ENCODE assay signal across 1 cellular context in the genomic region with DNA sequence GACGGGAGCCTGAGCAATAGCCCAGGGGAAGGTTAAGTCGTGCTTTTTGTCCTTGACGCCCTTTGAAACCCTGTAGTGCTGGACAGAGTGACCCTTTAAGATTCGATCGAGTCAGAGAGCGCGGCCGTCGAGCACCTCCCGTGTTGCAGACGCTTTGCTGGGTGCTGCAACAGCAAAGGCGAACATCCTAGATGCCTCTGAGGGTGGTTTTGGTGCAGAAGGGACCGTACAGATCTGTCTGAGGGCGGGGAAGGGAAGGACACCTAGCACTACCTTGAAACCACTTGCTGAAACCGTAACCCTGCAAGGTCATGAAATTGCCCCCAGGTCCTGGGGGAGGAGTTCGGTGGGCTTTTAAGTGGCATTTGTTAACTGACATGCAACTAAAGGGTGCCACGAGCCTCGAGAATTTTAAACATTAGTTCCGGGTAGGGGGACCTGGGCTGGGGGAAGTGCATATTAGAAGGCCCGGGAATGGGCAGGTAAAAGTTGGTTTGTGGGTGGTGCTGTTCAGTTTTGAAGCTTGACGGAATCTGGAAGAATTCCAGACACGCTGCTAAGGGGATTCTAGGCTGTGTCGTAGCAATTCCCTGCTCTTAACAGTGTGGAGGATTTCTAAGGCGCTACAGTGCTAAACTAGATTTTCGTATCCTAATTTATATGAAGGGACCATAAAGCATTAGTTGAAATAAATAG.
TF ChIP-seq lines count a peak whose summit lies in the region.

No MANE protein-coding gene starts in this region.

TF ChIP-seq in GM23338, 12 proteins besides CTCF, POLR2A, EP300 and RAD21 (continued from another document):
- TF ChIP-seq, protein P1, sequence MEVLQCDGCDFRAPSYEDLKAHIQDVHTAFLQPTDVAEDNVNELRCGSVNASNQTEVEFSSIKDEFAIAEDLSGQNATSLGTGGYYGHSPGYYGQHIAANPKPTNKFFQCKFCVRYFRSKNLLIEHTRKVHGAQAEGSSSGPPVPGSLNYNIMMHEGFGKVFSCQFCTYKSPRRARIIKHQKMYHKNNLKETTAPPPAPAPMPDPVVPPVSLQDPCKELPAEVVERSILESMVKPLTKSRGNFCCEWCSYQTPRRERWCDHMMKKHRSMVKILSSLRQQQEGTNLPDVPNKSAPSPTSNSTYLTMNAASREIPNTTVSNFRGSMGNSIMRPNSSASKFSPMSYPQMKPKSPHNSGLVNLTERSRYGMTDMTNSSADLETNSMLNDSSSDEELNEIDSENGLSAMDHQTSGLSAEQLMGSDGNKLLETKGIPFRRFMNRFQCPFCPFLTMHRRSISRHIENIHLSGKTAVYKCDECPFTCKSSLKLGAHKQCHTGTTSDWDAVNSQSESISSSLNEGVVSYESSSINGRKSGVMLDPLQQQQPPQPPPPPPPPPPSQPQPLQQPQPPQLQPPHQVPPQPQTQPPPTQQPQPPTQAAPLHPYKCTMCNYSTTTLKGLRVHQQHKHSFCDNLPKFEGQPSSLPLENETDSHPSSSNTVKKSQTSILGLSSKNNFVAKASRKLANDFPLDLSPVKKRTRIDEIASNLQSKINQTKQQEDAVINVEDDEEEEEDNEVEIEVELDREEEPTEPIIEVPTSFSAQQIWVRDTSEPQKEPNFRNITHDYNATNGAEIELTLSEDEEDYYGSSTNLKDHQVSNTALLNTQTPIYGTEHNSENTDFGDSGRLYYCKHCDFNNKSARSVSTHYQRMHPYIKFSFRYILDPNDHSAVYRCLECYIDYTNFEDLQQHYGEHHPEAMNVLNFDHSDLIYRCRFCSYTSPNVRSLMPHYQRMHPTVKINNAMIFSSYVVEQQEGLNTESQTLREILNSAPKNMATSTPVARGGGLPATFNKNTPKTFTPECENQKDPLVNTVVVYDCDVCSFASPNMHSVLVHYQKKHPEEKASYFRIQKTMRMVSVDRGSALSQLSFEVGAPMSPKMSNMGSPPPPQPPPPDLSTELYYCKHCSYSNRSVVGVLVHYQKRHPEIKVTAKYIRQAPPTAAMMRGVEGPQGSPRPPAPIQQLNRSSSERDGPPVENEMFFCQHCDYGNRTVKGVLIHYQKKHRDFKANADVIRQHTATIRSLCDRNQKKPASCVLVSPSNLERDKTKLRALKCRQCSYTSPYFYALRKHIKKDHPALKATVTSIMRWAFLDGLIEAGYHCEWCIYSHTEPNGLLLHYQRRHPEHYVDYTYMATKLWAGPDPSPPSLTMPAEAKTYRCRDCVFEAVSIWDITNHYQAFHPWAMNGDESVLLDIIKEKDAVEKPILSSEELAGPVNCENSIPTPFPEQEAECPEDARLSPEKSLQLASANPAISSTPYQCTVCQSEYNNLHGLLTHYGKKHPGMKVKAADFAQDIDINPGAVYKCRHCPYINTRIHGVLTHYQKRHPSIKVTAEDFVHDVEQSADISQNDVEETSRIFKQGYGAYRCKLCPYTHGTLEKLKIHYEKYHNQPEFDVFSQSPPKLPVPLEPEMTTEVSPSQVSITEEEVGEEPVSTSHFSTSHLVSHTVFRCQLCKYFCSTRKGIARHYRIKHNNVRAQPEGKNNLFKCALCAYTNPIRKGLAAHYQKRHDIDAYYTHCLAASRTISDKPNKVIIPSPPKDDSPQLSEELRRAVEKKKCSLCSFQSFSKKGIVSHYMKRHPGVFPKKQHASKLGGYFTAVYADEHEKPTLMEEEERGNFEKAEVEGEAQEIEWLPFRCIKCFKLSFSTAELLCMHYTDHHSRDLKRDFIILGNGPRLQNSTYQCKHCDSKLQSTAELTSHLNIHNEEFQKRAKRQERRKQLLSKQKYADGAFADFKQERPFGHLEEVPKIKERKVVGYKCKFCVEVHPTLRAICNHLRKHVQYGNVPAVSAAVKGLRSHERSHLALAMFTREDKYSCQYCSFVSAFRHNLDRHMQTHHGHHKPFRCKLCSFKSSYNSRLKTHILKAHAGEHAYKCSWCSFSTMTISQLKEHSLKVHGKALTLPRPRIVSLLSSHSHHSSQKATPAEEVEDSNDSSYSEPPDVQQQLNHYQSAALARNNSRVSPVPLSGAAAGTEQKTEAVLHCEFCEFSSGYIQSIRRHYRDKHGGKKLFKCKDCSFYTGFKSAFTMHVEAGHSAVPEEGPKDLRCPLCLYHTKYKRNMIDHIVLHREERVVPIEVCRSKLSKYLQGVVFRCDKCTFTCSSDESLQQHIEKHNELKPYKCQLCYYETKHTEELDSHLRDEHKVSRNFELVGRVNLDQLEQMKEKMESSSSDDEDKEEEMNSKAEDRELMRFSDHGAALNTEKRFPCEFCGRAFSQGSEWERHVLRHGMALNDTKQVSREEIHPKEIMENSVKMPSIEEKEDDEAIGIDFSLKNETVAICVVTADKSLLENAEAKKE (CRISPR knock-in tag; IDR thresholded peaks at IDR 0.05), result no peak
- TF ChIP-seq CREB1 (CRISPR knock-in tag; IDR thresholded peaks at IDR 0.05; ENCODE audit: low read depth), result no peak
TF ChIP-seq in GM23338: peak in this region for 1.
